In the genomic region with DNA sequence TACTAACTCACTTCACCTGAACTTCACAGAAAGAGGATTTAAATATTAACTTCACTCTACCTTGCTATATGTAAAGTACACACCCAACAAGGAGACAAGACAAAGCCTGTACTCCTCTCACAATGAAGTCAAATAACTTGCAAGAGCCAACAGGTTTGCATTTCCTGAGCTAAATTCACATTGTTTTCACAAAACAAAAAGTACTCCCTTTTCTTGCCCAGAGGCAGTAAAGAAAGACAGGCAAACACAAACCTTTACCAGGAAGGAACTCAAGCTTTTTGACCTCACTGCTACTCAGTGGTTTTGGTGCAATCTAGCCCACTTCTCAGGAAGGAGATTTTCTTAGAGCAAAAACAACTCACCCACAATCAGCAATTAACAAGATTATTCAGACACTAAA, we compare ENCODE assay signal across 17 cellular contexts. TPM values are rescaled to one million over a fixed set of nuclear protein-coding genes. Genes with fewer than 3 reads are reported as not detected.
DNase-seq lines count a peak whose midpoint lies in the region; ATAC-seq, FAIRE-seq and TF ChIP-seq lines count a peak whose summit lies in the region.
"Had no signal": no experiment of that assay in that cellular context is flagged by ENCODE, and none has a peak within 500 bp of the region (broad histone marks: within the 10 kb centered on the region; RNA-seq: fewer than 3 reads in every experiment).

No MANE protein-coding gene starts in this region.

- no peak for TF ChIP-seq CTCF in pancreas (IDR thresholded peaks at IDR 0.05)

- no peak for FAIRE-seq in pancreas (lab: Jason Lieb, UNC)

- CTCF ChIA-PET in activated naive CD4-positive, alpha-beta T cell treated with anti-CD3 and anti-CD28 coated beads, Interleukin-2, amount 10 ng/mL, durations not matched to agents 7 days and 5 days (lab: Charles Lee): interaction anchor here (1.0 kb wide), 1 partner anchor 28 kb away, joined by 4 read pairs; no protein-coding TSS in a partner anchor

- H3K27me3 ChIP-seq in NT2/D1 (ENCODE audit: insufficient read depth, insufficient read length) (no peaks in the 10 kb centered on the region), pancreas (no peaks in the 10 kb centered on the region)
- H3K27me3 ChIP-seq: colonic mucosa had no signal

- H3K27ac ChIP-seq in pancreas: no peak overlapping the region
- H3K27ac ChIP-seq: colonic mucosa had no signal

- peak overlapping the region; percentile 89 for H3K27ac Mint-ChIP-seq in activated naive CD4-positive, alpha-beta T cell treated with anti-CD3 and anti-CD28 coated beads, Interleukin-2, amount 10 ng/mL, durations not matched to agents 7 days and 5 days
- H3K27ac Mint-ChIP-seq in stimulated activated naive B cell treated with anti-CD40 and anti-IgM and Interleukin-4, amounts not matched to agents 10 μg/mL and 1 μg/mL and 100 μg/mL, for 72 hours: peak overlapping the region; percentile 7
- H3K27ac Mint-ChIP-seq: activated naive CD8-positive, alpha-beta T cell had no signal

- H3K9ac ChIP-seq in NT2/D1 (ENCODE audit: insufficient read length, low read depth): no peak overlapping the region

- no peaks in the 10 kb centered on the region for H3K9me3 Mint-ChIP-seq in activated naive CD4-positive, alpha-beta T cell treated with anti-CD3 and anti-CD28 coated beads, Interleukin-2, amount 10 ng/mL, durations not matched to agents 7 days and 5 days
- no peaks in the 10 kb centered on the region for H3K9me3 Mint-ChIP-seq in stimulated activated naive B cell treated with anti-CD40 and anti-IgM and Interleukin-4, amounts not matched to agents 10 μg/mL and 1 μg/mL and 100 μg/mL, for 72 hours

- peaks cover 27% of the 10 kb centered on the region for H3K4me1 Mint-ChIP-seq in activated naive CD4-positive, alpha-beta T cell treated with anti-CD3 and anti-CD28 coated beads, Interleukin-2, amount 10 ng/mL, durations not matched to agents 7 days and 5 days
- H3K4me1 Mint-ChIP-seq in stimulated activated naive B cell treated with anti-CD40 and anti-IgM and Interleukin-4, amounts not matched to agents 10 μg/mL and 1 μg/mL and 100 μg/mL, for 72 hours: peaks cover 14 to 33% of the 10 kb centered on the region in 2 donors

- peaks cover 15% of the 10 kb centered on the region for H3K36me3 Mint-ChIP-seq in activated naive CD4-positive, alpha-beta T cell treated with anti-CD3 and anti-CD28 coated beads, Interleukin-2, amount 10 ng/mL, durations not matched to agents 7 days and 5 days
- H3K36me3 Mint-ChIP-seq in stimulated activated naive B cell treated with anti-CD40 and anti-IgM and Interleukin-4, amounts not matched to agents 10 μg/mL and 1 μg/mL and 100 μg/mL, for 72 hours: peaks cover 4 to 6% of the 10 kb centered on the region in 2 donors

- ATAC-seq in esophagus mucosa: peak; percentile 88
- peak in 1 of 2 donors; percentile 48 for ATAC-seq in stimulated activated naive B cell treated with anti-CD40 and anti-IgM and Interleukin-4, amounts not matched to agents 10 μg/mL and 1 μg/mL and 100 μg/mL, for 72 hours (replicated peaks)
- ATAC-seq in pancreas: no peak
- ATAC-seq in HG02884 (IDR thresholded peaks at IDR 0.05; ENCODE audit: unreplicated experiment): no peak
- ATAC-seq in HG03175 (IDR thresholded peaks at IDR 0.05; ENCODE audit: unreplicated experiment): no peak
- ATAC-seq: left cardiac atrium had no signal

- peaks cover 2% of the 10 kb centered on the region for H3K4me1 ChIP-seq in NT2/D1 (ENCODE audit: insufficient read depth, insufficient read length)
- H3K4me1 ChIP-seq in pancreas: peaks cover 0 to 10% (median 4%) of the 10 kb centered on the region in 3 donors
- H3K4me1 ChIP-seq: colonic mucosa had no signal

- no peaks in the 10 kb centered on the region for H3K9me3 ChIP-seq in NT2/D1 (ENCODE audit: insufficient read depth, low read length)
- no peaks in the 10 kb centered on the region for H3K9me3 ChIP-seq in pancreas
- H3K9me3 ChIP-seq: colonic mucosa had no signal

- DNase-seq in activated naive CD4-positive, alpha-beta T cell treated with anti-CD3 and anti-CD28 coated beads, Interleukin-2, amount 10 ng/mL, durations not matched to agents 7 days and 5 days: no peak
- no peak for DNase-seq in activated naive CD4-positive, alpha-beta T cell treated with anti-CD3 and anti-CD28 coated beads, Interleukin-2, amount 50 U/mL, for 16 hours
- peak; percentile 51 for DNase-seq in NT2/D1 (ENCODE audit: low read depth, low spot score)
- no peak for DNase-seq in stimulated activated naive B cell treated with anti-CD40 and anti-IgM and Interleukin-4, amounts not matched to agents 10 μg/mL and 1 μg/mL and 100 μg/mL, for 72 hours
- DNase-seq in pancreas: no peak
- DNase-seq: activated CD4-positive, alpha-beta T cell treated with anti-CD3 and anti-CD28 coated beads, Interleukin-2, amount 50 U/mL, for 1 hour; colonic mucosa; foreskin fibroblast; left cardiac atrium; NCI-H187 had no signal

- H3K27me3 Mint-ChIP-seq in activated naive CD4-positive, alpha-beta T cell treated with anti-CD3 and anti-CD28 coated beads, Interleukin-2, amount 10 ng/mL, durations not matched to agents 7 days and 5 days: no peaks in the 10 kb centered on the region
- H3K27me3 Mint-ChIP-seq in stimulated activated naive B cell treated with anti-CD40 and anti-IgM and Interleukin-4, amounts not matched to agents 10 μg/mL and 1 μg/mL and 100 μg/mL, for 72 hours: no peaks in the 10 kb centered on the region
- H3K27me3 Mint-ChIP-seq: activated naive CD8-positive, alpha-beta T cell had no signal

- H3K4me3 ChIP-seq in NT2/D1 (ENCODE audit: insufficient read length, low read depth) (no peak overlapping the region), pancreas (no peak overlapping the region)
- H3K4me3 ChIP-seq: colonic mucosa had no signal

- intact Hi-C loops in pancreas (cut with DNase I): no loop called here

- H3K36me3 ChIP-seq in NT2/D1 (ENCODE audit: insufficient read depth, insufficient read length, low read length): peaks cover 5% of the 10 kb centered on the region
- H3K36me3 ChIP-seq in pancreas: no peaks in the 10 kb centered on the region
- H3K36me3 ChIP-seq: colonic mucosa had no signal

- H3K4me3 Mint-ChIP-seq in activated naive CD4-positive, alpha-beta T cell treated with anti-CD3 and anti-CD28 coated beads, Interleukin-2, amount 10 ng/mL, durations not matched to agents 7 days and 5 days: peak overlapping the region; percentile 27
- H3K4me3 Mint-ChIP-seq in stimulated activated naive B cell treated with anti-CD40 and anti-IgM and Interleukin-4, amounts not matched to agents 10 μg/mL and 1 μg/mL and 100 μg/mL, for 72 hours: peak overlapping the region in 1 of 2 donors; percentile 44
- H3K4me3 Mint-ChIP-seq: activated naive CD8-positive, alpha-beta T cell had no signal

RNA-seq across cellular contexts. Expression of gene USP28, which starts 15.7 kb away (rescaled TPM):
- total RNA-seq in esophagus mucosa (15.3 TPM), pancreas (10 to 100 TPM in 3 of 6 donors, 1 to 10 TPM in 3; 6.3 to 16.6 (median 9.8) TPM)
- polyA plus RNA-seq in pancreas: 1 to 10 TPM; 3.2 to 4.2 TPM

RNA-seq across cellular contexts. Expression of gene HTR3B, which starts 44.9 kb away (rescaled TPM):
- total RNA-seq in esophagus mucosa (0.28 TPM), pancreas (not detected)
- not detected for polyA plus RNA-seq in pancreas
- total RNA-seq: colonic mucosa, G401, left cardiac atrium, omental fat pad, ureter had no signal
